In the genomic region with DNA sequence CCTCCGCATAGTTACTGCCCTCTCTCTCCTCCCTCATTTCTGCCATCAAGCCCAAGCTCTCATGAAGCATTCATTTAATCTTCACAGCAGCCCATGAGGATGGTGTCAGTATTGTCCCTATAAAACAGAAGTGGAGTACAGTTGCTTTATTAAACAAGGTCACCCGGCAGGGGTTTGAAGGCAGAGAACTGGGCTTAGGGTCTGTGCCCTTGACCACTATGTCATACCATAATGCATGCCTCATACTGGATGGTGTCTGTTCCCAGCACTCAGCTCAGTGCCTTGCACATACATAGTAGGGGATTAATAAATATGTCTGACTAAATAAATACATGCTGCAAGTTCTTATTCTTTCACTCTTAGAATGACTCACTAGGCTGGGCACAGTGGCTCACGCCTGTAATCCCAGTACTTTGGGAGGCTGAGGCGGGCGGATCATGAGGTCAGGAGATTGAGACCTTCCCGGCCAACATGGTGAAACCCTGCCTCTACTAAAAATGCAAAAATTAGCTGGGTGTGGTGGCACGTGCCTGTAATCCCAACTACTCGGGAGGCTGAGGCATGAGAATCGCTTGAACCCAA, we compare ENCODE assay signal across 8 cellular contexts. TPM values are rescaled to one million over a fixed set of nuclear protein-coding genes. Genes with fewer than 3 reads are reported as not detected.
DNase-seq lines count a peak whose midpoint lies in the region; ATAC-seq, FAIRE-seq and TF ChIP-seq lines count a peak whose summit lies in the region.
"Not testable (repeated sequence)": the region's sequence is repeated elsewhere in the genome, so short reads cannot be mapped to it uniquely, and the experiment has no call there.

No MANE protein-coding gene starts in this region.

- peak overlapping the region; percentile 66 for H3K4me3 Mint-ChIP-seq in activated T-cell treated with anti-CD3 and anti-CD28 coated beads, Interleukin-2, amount 50 U/mL, for 4 hours

- H3K9me3 Mint-ChIP-seq in activated T-cell treated with anti-CD3 and anti-CD28 coated beads, Interleukin-2, amount 50 U/mL, for 4 hours, result not testable (repeated sequence)

- not testable (repeated sequence) for TF ChIP-seq CTCF in NB4 (IDR thresholded peaks at IDR 0.05; ENCODE audit: low read depth, low read length); endothelial cell of umbilical vein (IDR thresholded peaks at IDR 0.05; ENCODE audit: extremely low read depth in 1 of 2, insufficient read depth in 1 of 2, low read depth in 1 of 2, low read length in 2 of 2); mucosa of descending colon (IDR thresholded peaks at IDR 0.05); suprapubic skin (IDR thresholded peaks at IDR 0.05)

- not testable (repeated sequence) for BruUV-seq in endothelial cell of umbilical vein (replicated peaks; lab: Mats Ljungman, UMichigan)

- H3K36me3 ChIP-seq in endothelial cell of umbilical vein (ENCODE audit: control insufficient read depth in 2 of 2, extremely low read depth in 1 of 2, insufficient read depth in 2 of 2, low read length in 2 of 2); mucosa of descending colon (ENCODE audit: low read depth); suprapubic skin: not testable (repeated sequence)

- peak overlapping the region; percentile 47 for H2AFZ ChIP-seq in endothelial cell of umbilical vein (ENCODE audit: low read depth, low read length)

- H3K9me1 ChIP-seq in endothelial cell of umbilical vein (replicated peaks; ENCODE audit: control insufficient read depth, extremely low read depth, insufficient read depth, low read length), result not testable (repeated sequence)

- not testable (repeated sequence) for TF ChIP-seq POLR2A in GM12892 (IDR thresholded peaks at IDR 0.05; ENCODE audit: low read depth, low read length); NB4 (IDR thresholded peaks at IDR 0.05; ENCODE audit: extremely low read depth, insufficient read length); endothelial cell of umbilical vein (IDR thresholded peaks at IDR 0.05; ENCODE audit: low read depth, low read length); suprapubic skin (IDR thresholded peaks at IDR 0.05)

- not testable (repeated sequence) for H3K79me2 ChIP-seq in endothelial cell of umbilical vein (ENCODE audit: control insufficient read depth, insufficient read depth, low read length)

- intact Hi-C loops in endothelial cell of umbilical vein (cut with micrococcal nuclease); mucosa of descending colon (cut with DNase I, micrococcal nuclease): not testable (repeated sequence)

- H3K4me1 Mint-ChIP-seq in activated T-cell treated with anti-CD3 and anti-CD28 coated beads, Interleukin-2, amount 50 U/mL, for 4 hours (ENCODE audit: low read depth), result peaks cover 46% of the 10 kb centered on the region

- not testable (repeated sequence) for H3K4me1 ChIP-seq in endothelial cell of umbilical vein (ENCODE audit: control insufficient read depth, extremely low read depth, insufficient read depth, low read length); suprapubic skin
- H3K4me1 ChIP-seq in mucosa of descending colon (ENCODE audit: low read depth), result peaks cover 22% of the 10 kb centered on the region

- H3K9me3 ChIP-seq in endothelial cell of umbilical vein (replicated peaks; ENCODE audit: control insufficient read depth, insufficient read depth, low read length); mucosa of descending colon; suprapubic skin: not testable (repeated sequence)

- not testable (repeated sequence) for H3K4me2 ChIP-seq in endothelial cell of umbilical vein (ENCODE audit: insufficient read depth, low read length)

- H3K36me3 Mint-ChIP-seq in activated T-cell treated with anti-CD3 and anti-CD28 coated beads, Interleukin-2, amount 50 U/mL, for 4 hours (ENCODE audit: insufficient read depth), result not testable (repeated sequence)

- H3K27ac ChIP-seq in endothelial cell of umbilical vein (ENCODE audit: insufficient read depth, low read depth, low read length); suprapubic skin: not testable (repeated sequence)

- not testable (repeated sequence) for DNase-seq in GM12892 (ENCODE audit: insufficient read length); NB4 (ENCODE audit: low read depth); activated T-cell treated with anti-CD3 and anti-CD28 coated beads, Interleukin-2, amount 50 U/mL, for 4 hours; endothelial cell of umbilical vein (ENCODE audit: low read depth, low spot score)
- DNase-seq in mucosa of descending colon, result peak in 1 of 3 donors; percentile 52
- DNase-seq in suprapubic skin (ENCODE audit: low spot score in 2 of 2), result peak in 1 of 2 donors; percentile 21

- 69% methylated on average over 9 of the region's 9 CpGs for WGBS in suprapubic skin

- not testable (repeated sequence) for H3K27me3 Mint-ChIP-seq in activated T-cell treated with anti-CD3 and anti-CD28 coated beads, Interleukin-2, amount 50 U/mL, for 4 hours (ENCODE audit: low read depth)

- H3K4me3 ChIP-seq in NB4 (ENCODE audit: low read depth, low read length) (peak overlapping the region; percentile 52), suprapubic skin (peak overlapping the region; percentile 15)
- H3K4me3 ChIP-seq in endothelial cell of umbilical vein (replicated peaks in 1 of 3; ENCODE audit: insufficient read depth in 1 of 3, low read depth in 1 of 3, low read length in 3 of 3); mucosa of descending colon: not testable (repeated sequence)

- dilution Hi-C loops in endothelial cell of umbilical vein (cut with MboI; ENCODE audit: extremely low pct_ligation_motif_present, low sequenced_read_pairs), result not testable (repeated sequence)

- H3K9ac ChIP-seq in endothelial cell of umbilical vein (replicated peaks; ENCODE audit: extremely low read depth, insufficient read depth, low read length), result not testable (repeated sequence)

- ATAC-seq in GM21619 (IDR thresholded peaks at IDR 0.05; ENCODE audit: unreplicated experiment) (peak; percentile 39), HG03135 (IDR thresholded peaks at IDR 0.05; ENCODE audit: unreplicated experiment) (peak; percentile 29), mucosa of descending colon (peak; percentile 47)
- ATAC-seq in activated T-cell treated with anti-CD3 and anti-CD28 coated beads, Interleukin-2, amount 50 U/mL, for 4 hours, result peak; percentile 35 to 53

- CTCF ChIA-PET in endothelial cell of umbilical vein (lab: Charles Lee), result interaction anchor here (0.6 to 1.5 kb wide), 3 partner anchors 12 to 165 kb away, joined by 3 to 5 read pairs (median 3); no protein-coding TSS in a partner anchor

- POLR2A ChIA-PET in endothelial cell of umbilical vein (lab: Charles Lee), result interaction anchor here (0.7 kb wide), 1 partner anchor 9 kb away, joined by 3 read pairs; no protein-coding TSS in a partner anchor

- not testable (repeated sequence) for H3K27me3 ChIP-seq in endothelial cell of umbilical vein (ENCODE audit: control insufficient read depth in 2 of 2, insufficient read depth in 2 of 2, low read length in 2 of 2); suprapubic skin

- FAIRE-seq in GM12892 (lab: Jason Lieb, UNC), result peak; percentile 27
- FAIRE-seq in endothelial cell of umbilical vein (lab: Jason Lieb, UNC), result not testable (repeated sequence)

- not testable (repeated sequence) for H4K20me1 ChIP-seq in endothelial cell of umbilical vein (replicated peaks; ENCODE audit: control insufficient read depth, extremely low read depth, insufficient read depth, low read length)

- not testable (repeated sequence) for TF ChIP-seq EP300 in suprapubic skin (IDR thresholded peaks at IDR 0.05)

RNA-seq across cellular contexts. Expression of gene ZNF592, which starts 12.8 kb away (rescaled TPM):
- 6.0 TPM for polyA plus RNA-seq in GM12892 (2012; ENCODE audit: missing spikeins)
- 10 to 100 TPM; 28.7 to 30.6 (median 30.5) TPM for total RNA-seq in activated T-cell treated with anti-CD3 and anti-CD28 coated beads, Interleukin-2, amount 50 U/mL, for 4 hours
- total RNA-seq in endothelial cell of umbilical vein (21.1 and 22.3 TPM in 2 replicates), mucosa of descending colon (10 to 100 TPM; 29.4 to 35.3 (median 33.4) TPM), suprapubic skin (10 to 100 TPM; 23.1 to 37.2 (median 30.7) TPM)
- 12.3 and 13.2 TPM in 2 replicates for polyA plus RNA-seq in endothelial cell of umbilical vein
- 13.5 and 14.2 TPM in 2 replicates for polyA plus RNA-seq in endothelial cell of umbilical vein (2011; cell fraction: cytosol; rRNA removed)
- polyA plus RNA-seq in endothelial cell of umbilical vein (2011; cell fraction: nucleus; rRNA removed), result 28.0 and 32.2 TPM in 2 replicates
- polyA plus RNA-seq in endothelial cell of umbilical vein (2012), result 10.1 and 11.3 TPM in 2 replicates
- polyA minus RNA-seq in endothelial cell of umbilical vein, result 17.5 and 18.0 TPM in 2 replicates
- polyA minus RNA-seq in endothelial cell of umbilical vein (2011; cell fraction: cytosol; rRNA and poly(A)+ RNA removed), result 12.2 TPM
- polyA minus RNA-seq in endothelial cell of umbilical vein (2011; cell fraction: nucleus; rRNA and poly(A)+ RNA removed), result 16.2 and 17.6 TPM in 2 replicates

RNA-seq across cellular contexts. Expression of gene SEC11A, which starts 19.6 kb away (rescaled TPM):
- polyA plus RNA-seq in GM12892 (2012; ENCODE audit: missing spikeins), result 144 TPM
- total RNA-seq in activated T-cell treated with anti-CD3 and anti-CD28 coated beads, Interleukin-2, amount 50 U/mL, for 4 hours, result 10 to 100 TPM; 72.3 to 82.9 (median 79.2) TPM
- 192 and 204 TPM in 2 replicates for total RNA-seq in endothelial cell of umbilical vein
- polyA plus RNA-seq in endothelial cell of umbilical vein, result 165 and 189 TPM in 2 replicates
- polyA plus RNA-seq in endothelial cell of umbilical vein (2011; cell fraction: cytosol; rRNA removed), result 127 and 147 TPM in 2 replicates
- 32.0 and 60.2 TPM in 2 replicates for polyA plus RNA-seq in endothelial cell of umbilical vein (2011; cell fraction: nucleus; rRNA removed)
- polyA plus RNA-seq in endothelial cell of umbilical vein (2012), result 226 and 235 TPM in 2 replicates
- 127 and 165 TPM in 2 replicates for polyA minus RNA-seq in endothelial cell of umbilical vein
- polyA minus RNA-seq in endothelial cell of umbilical vein (2011; cell fraction: cytosol; rRNA and poly(A)+ RNA removed), result 75.3 TPM
- polyA minus RNA-seq in endothelial cell of umbilical vein (2011; cell fraction: nucleus; rRNA and poly(A)+ RNA removed), result 16.4 and 22.4 TPM in 2 replicates
- total RNA-seq in mucosa of descending colon, result 100 to 1,000 TPM; 112 to 143 (median 119) TPM
- total RNA-seq in suprapubic skin, result 10 to 100 TPM; 44.3 to 52.9 (median 47.3) TPM
